Comparison of ENCODE assay signal across 21 cellular contexts in the genomic region with DNA sequence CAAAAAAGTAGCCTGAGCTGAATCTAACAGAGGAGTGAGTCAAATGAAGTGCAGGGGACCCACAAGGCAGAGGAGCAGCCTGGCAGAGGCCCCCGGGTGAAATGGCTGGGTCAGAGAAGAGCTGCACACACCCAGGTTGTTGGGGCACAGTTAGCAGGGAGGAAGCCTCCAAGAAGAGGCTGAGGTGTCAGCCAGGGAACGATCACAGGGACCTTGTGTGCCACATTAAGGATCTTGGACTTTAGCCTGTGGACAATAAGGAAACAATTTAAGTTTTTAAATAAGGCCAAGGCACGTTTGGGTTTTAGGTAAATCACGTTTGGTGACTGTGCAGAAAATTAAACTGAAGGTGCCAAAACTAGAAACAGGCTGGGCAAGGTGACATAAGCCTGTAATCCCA. TPM values are rescaled to one million over a fixed set of nuclear protein-coding genes. Genes with fewer than 3 reads are reported as not detected.
DNase-seq lines count a peak whose midpoint lies in the region; ATAC-seq, FAIRE-seq and TF ChIP-seq lines count a peak whose summit lies in the region.
"Had no signal": no experiment of that assay in that cellular context is flagged by ENCODE, and none has a peak within 500 bp of the region (broad histone marks: within the 10 kb centered on the region; RNA-seq: fewer than 3 reads in every experiment).

No MANE protein-coding gene starts in this region.

- ATAC-seq in left lobe of liver, result no peak
- ATAC-seq: GM23338 had no signal

- no peak for TF ChIP-seq POLR2A in stomach (IDR thresholded peaks at IDR 0.05)

- no peak overlapping the region for H3K9ac ChIP-seq in endodermal cell (ENCODE audit: extremely low read depth, low read length, poor library complexity, severe bottlenecking)

- H3K36me3 ChIP-seq in endodermal cell (ENCODE audit: control insufficient read depth, insufficient read depth, low read length) (no peaks in the 10 kb centered on the region), small intestine (ENCODE audit: control insufficient read depth in 2 of 2, insufficient read depth in 2 of 2, low read length in 2 of 2) (no peaks in the 10 kb centered on the region), stomach (no peaks in the 10 kb centered on the region)

- no peak overlapping the region for H3K4me3 Mint-ChIP-seq in endodermal cell
- H3K4me3 Mint-ChIP-seq: CD4-positive, alpha-beta T cell; GM23338 had no signal

- H3K36me3 Mint-ChIP-seq in endodermal cell (ENCODE audit: low read depth), result no peaks in the 10 kb centered on the region

- no peak for TF ChIP-seq CTCF in endodermal cell (conservative IDR thresholded peaks at IDR 0.05)
- TF ChIP-seq CTCF in stomach (IDR thresholded peaks at IDR 0.05), result no peak

- H3K4me1 Mint-ChIP-seq in endodermal cell, result no peaks in the 10 kb centered on the region
- H3K4me1 Mint-ChIP-seq: GM23338 had no signal

- DNase-seq in endodermal cell (peak; percentile 27), left lobe of liver (ENCODE audit: low spot score) (peak; percentile 34), small intestine (peak; percentile 77), DMS53 (lab: John Stamatoyannopoulos, UW) (no peak), stomach (no peak), GF-D8 (lab: John Stamatoyannopoulos, UW) (no peak)
- DNase-seq: ACHN; Caco-2; CD4-positive, alpha-beta T cell; DMS79; GDM1; HCEC 1CT had no signal

- no peaks in the 10 kb centered on the region for H3K9me3 ChIP-seq in endodermal cell (ENCODE audit: control insufficient read depth, low read length)
- H3K9me3 ChIP-seq in small intestine (ENCODE audit: control insufficient read depth, low read depth), result no peaks in the 10 kb centered on the region
- H3K9me3 ChIP-seq in stomach, result no peaks in the 10 kb centered on the region
- H3K9me3 ChIP-seq: Caco-2 had no signal

- no peak for FAIRE-seq in small intestine (lab: Jason Lieb, UNC)
- FAIRE-seq: A204.1, D721Med, H54 had no signal

- H3K27me3 ChIP-seq in endodermal cell (ENCODE audit: control insufficient read depth, insufficient read depth, low read length, poor library complexity, severe bottlenecking) (no peaks in the 10 kb centered on the region), small intestine (ENCODE audit: control insufficient read depth in 2 of 2, insufficient read depth in 2 of 2, low read length in 2 of 2) (no peaks in the 10 kb centered on the region), stomach (no peaks in the 10 kb centered on the region)

- 82 to 95% methylated on average over 2 to 4 of the region's 4 CpGs for WGBS in endodermal cell (ENCODE audit: insufficient coverage in 1 of 2, insufficient read length in 1 of 2), 2 experiments
- 7 to 42% (median 25%) methylated on average over 4 of the region's 4 CpGs for WGBS in small intestine, 3 donors
- WGBS in stomach, 5 donors, result 37 to 54% (median 44%) methylated on average over 4 of the region's 4 CpGs

- no peak for TF ChIP-seq EP300 in stomach (IDR thresholded peaks at IDR 0.05)

- intact Hi-C loops in stomach (cut with DNase I; ENCODE audit: low total_unique reads), result no loop called here

- H3K27ac Mint-ChIP-seq in endodermal cell, result no peak overlapping the region
- H3K27ac Mint-ChIP-seq: CD4-positive, alpha-beta T cell; GM23338 had no signal

- H3K27ac ChIP-seq in endodermal cell (ENCODE audit: low read depth, low read length) (no peak overlapping the region), small intestine (ENCODE audit: low read depth in 1 of 2, low read length in 1 of 2) (peak overlapping the region in 1 of 2 donors; percentile 42), stomach (no peak overlapping the region)
- H3K27ac ChIP-seq: C4-2B, HL-60 had no signal

- no peaks in the 10 kb centered on the region for H3K9me3 Mint-ChIP-seq in endodermal cell
- H3K9me3 Mint-ChIP-seq: CD4-positive, alpha-beta T cell; GM23338 had no signal

- H3K4me1 ChIP-seq in endodermal cell (ENCODE audit: control insufficient read depth, insufficient read depth, low read length) (no peaks in the 10 kb centered on the region), small intestine (ENCODE audit: control insufficient read depth in 2 of 2, insufficient read depth in 1 of 2, low read depth in 1 of 2, low read length in 1 of 2) (peaks cover 0 to 5% of the 10 kb centered on the region in 2 donors), stomach (no peaks in the 10 kb centered on the region)

- H3K4me3 ChIP-seq in endodermal cell (ENCODE audit: low read length) (no peak overlapping the region), small intestine (ENCODE audit: low read depth in 1 of 2, low read length in 2 of 2) (no peak overlapping the region), stomach (no peak overlapping the region)
- H3K4me3 ChIP-seq: GM23338 had no signal

- H3K27me3 Mint-ChIP-seq in endodermal cell (ENCODE audit: insufficient read depth), result peaks cover 17% of the 10 kb centered on the region

RNA-seq across cellular contexts. Expression of a gene that starts 35.1 kb away (rescaled TPM):
- total RNA-seq in endodermal cell (not detected), left lobe of liver (not detected), stomach (not detected)
- polyA plus RNA-seq in endodermal cell (2013, experiment 1 of 2), result not detected
- polyA plus RNA-seq in endodermal cell (2013, experiment 2 of 2), result not detected
- polyA plus RNA-seq in small intestine (not detected), stomach (not detected)
- total RNA-seq: Caco-2; CD4-positive, alpha-beta T cell; Daoy; GM23338; HT1080 had no signal
- polyA plus RNA-seq: BJ, GM23338 had no signal

RNA-seq across cellular contexts. Expression of a gene that starts 36.0 kb away (rescaled TPM):
- total RNA-seq in endodermal cell, result 100 to 1,000 TPM; 106 to 122 TPM
- 77.3 TPM for polyA plus RNA-seq in endodermal cell (2013, experiment 1 of 2)
- 71.6 TPM for polyA plus RNA-seq in endodermal cell (2013, experiment 2 of 2)
- 16.9 TPM for total RNA-seq in left lobe of liver
- polyA plus RNA-seq in small intestine, result 10 to 100 TPM in 2 of 3 donors, 1 to 10 TPM in 1; 6.3 to 81.6 (median 24.4) TPM
- total RNA-seq in stomach, result 100 to 1,000 TPM in 1 of 5 donors, 10 to 100 TPM in 4; 10.3 to 188 (median 58.0) TPM
- 10 to 100 TPM in 1 of 3 donors, 1 to 10 TPM in 2; 3.5 to 40.6 (median 5.8) TPM for polyA plus RNA-seq in stomach

RNA-seq across cellular contexts. Expression of a gene that starts 44.1 kb away (rescaled TPM):
- 100 to 1,000 TPM in 1 of 2 donors, 10 to 100 TPM in 1; 95.1 to 102 TPM for total RNA-seq in endodermal cell
- polyA plus RNA-seq in endodermal cell (2013, experiment 1 of 2), result 93.0 TPM
- 94.7 TPM for polyA plus RNA-seq in endodermal cell (2013, experiment 2 of 2)
- total RNA-seq in left lobe of liver, result 97.2 TPM
- 100 to 1,000 TPM; 291 to 688 (median 576) TPM for polyA plus RNA-seq in small intestine
- total RNA-seq in stomach, result 100 to 1,000 TPM in 3 of 5 donors, 10 to 100 TPM in 2; 12.8 to 392 (median 114) TPM
- 100 to 1,000 TPM; 349 to 451 (median 411) TPM for polyA plus RNA-seq in stomach

RNA-seq across cellular contexts. Expression of a gene that starts 48.4 kb away (rescaled TPM):
- total RNA-seq in endodermal cell, result 1 to 10 TPM; 4.1 to 7.4 TPM
- polyA plus RNA-seq in endodermal cell (2013, experiment 1 of 2), result 4.7 TPM
- 3.5 TPM for polyA plus RNA-seq in endodermal cell (2013, experiment 2 of 2)
- total RNA-seq in left lobe of liver, result 60.0 TPM
- polyA plus RNA-seq in small intestine, result 10 to 100 TPM; 19.2 to 79.8 (median 44.0) TPM
- total RNA-seq in stomach, result 10 to 100 TPM in 3 of 5 donors, 1 to 10 TPM in 2; 4.0 to 41.2 (median 19.3) TPM
- 10 to 100 TPM in 1 of 3 donors, 1 to 10 TPM in 2; 3.2 to 10.3 (median 9.7) TPM for polyA plus RNA-seq in stomach

RNA-seq across cellular contexts. Expression of a gene that starts 57.1 kb away (rescaled TPM):
- total RNA-seq in endodermal cell (1,000 to 10,000 TPM in 1 of 2 donors, 100 to 1,000 TPM in 1; 879 to 1,041 TPM), left lobe of liver (203 TPM), stomach (1,000 to 10,000 TPM in 1 of 5 donors, 100 to 1,000 TPM in 3, 10 to 100 TPM in 1; 71.2 to 1,329 (median 399) TPM)
- 447 TPM for polyA plus RNA-seq in endodermal cell (2013, experiment 1 of 2)
- 444 TPM for polyA plus RNA-seq in endodermal cell (2013, experiment 2 of 2)
- polyA plus RNA-seq in small intestine (100 to 1,000 TPM; 561 to 710 (median 694) TPM), stomach (100 to 1,000 TPM; 455 to 899 (median 803) TPM)

Comparison
In these comparisons a context has a peak if more than half of its experiments do, and no peak if none do; other contexts are left out.
1. DNase-seq: peak in endodermal cell (single experiment), left lobe of liver (single experiment) and small intestine (single experiment); none in DMS53 (single experiment), stomach (single experiment) and GF-D8 (single experiment).